In the genomic region with DNA sequence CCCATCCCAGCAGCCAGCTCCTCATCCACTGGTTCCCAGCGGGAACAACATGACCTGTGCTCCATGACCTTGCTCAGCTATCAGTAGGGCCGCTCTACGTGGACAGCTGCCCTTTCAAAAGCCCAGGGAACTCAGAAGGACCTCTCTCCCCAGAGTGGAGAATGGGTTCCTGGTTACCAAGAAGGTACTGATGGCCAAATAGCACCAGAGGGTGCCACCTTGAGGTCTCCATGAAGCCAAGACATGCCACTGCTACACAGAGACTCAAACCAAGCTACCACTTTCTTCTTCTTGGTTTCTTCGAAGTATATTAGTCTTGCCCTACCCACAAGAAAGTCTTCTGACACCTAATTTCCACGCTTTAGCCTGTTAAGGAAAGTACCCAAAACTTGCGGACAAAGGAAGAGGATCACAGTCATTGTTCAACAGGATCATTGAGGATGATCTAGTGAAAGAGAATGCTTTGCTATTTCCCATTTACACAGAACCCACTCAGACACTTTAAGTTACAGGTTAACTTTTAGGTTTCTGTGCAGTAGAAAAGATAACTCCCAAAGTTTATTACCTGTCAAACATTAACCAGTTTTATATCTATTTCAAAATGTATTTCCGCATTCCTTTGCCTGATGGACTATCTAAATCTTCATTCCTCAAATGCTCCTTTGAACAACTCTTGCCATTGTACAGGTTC, we compare ENCODE assay signal across 1 cellular context.
TF ChIP-seq lines count a peak whose summit lies in the region.

No MANE protein-coding gene starts in this region.

TF ChIP-seq in HepG2, 621 proteins besides CTCF, POLR2A, EP300 and RAD21 (continued from another document):
- TF ChIP-seq, protein P1, sequence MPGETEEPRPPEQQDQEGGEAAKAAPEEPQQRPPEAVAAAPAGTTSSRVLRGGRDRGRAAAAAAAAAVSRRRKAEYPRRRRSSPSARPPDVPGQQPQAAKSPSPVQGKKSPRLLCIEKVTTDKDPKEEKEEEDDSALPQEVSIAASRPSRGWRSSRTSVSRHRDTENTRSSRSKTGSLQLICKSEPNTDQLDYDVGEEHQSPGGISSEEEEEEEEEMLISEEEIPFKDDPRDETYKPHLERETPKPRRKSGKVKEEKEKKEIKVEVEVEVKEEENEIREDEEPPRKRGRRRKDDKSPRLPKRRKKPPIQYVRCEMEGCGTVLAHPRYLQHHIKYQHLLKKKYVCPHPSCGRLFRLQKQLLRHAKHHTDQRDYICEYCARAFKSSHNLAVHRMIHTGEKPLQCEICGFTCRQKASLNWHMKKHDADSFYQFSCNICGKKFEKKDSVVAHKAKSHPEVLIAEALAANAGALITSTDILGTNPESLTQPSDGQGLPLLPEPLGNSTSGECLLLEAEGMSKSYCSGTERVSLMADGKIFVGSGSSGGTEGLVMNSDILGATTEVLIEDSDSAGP (CRISPR knock-in tag; IDR thresholded peaks at IDR 0.05; ENCODE audit: borderline replicate concordance): peak; percentile 72; the same call in 1 of the 2 replicates
- TF ChIP-seq SOX13 (IDR thresholded peaks at IDR 0.05) (peak; percentile 59; the same call in 1 of the 2 replicates), SOX13 (CRISPR knock-in tag; conservative IDR thresholded peaks at IDR 0.05 in 1 of 2, IDR thresholded peaks at IDR 0.05 in 1 of 2) (peak in 1 of 2 experiments; percentile 88; a peak in 2 of 4 replicates), ZNF530 (CRISPR knock-in tag; IDR thresholded peaks at IDR 0.05; ENCODE audit: low read depth) (no peak), NFATC3 (CRISPR knock-in tag; IDR thresholded peaks at IDR 0.05) (no peak), ZNF703 (CRISPR knock-in tag; IDR thresholded peaks at IDR 0.05; ENCODE audit: borderline replicate concordance) (no peak), SP4 (CRISPR knock-in tag; IDR thresholded peaks at IDR 0.05) (no peak)
TF ChIP-seq in HepG2: peak in this region for 127.
